Comparison of ENCODE assay signal across 8 cellular contexts in the genomic region with DNA sequence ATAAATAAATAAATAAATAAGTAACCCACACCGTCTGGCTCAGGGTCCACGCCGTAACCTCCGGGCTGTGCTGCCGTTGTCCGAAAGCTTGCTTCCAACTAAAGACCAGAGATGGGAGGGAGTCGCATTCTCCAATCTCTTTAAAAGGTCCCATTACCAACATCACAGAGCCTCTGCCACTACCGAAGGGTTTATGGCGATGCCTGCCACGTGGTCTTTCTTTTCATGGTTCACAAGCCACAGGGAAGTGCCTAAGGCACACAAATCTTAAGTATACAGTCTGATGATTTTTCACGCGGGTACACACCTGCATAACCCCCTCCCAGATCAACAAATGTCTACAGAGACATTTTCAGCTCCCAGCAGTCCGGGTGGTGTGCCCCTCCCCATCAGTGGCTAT. TPM values are rescaled to one million over a fixed set of nuclear protein-coding genes. Genes with fewer than 3 reads are reported as not detected.
A peak's percentile ranks its signal among the peaks of the same experiment; 100 is the strongest.
DNase-seq lines count a peak whose midpoint lies in the region; ATAC-seq and TF ChIP-seq lines count a peak whose summit lies in the region.

No MANE protein-coding gene starts in this region.

- peak overlapping the region; percentile 86 to 92 for H3K27ac Mint-ChIP-seq in activated naive CD4-positive, alpha-beta T cell treated with anti-CD3 and anti-CD28 coated beads, Interleukin-2, amount 50 U/mL, for 72 hours
- peak overlapping the region; percentile 56 for H3K27ac Mint-ChIP-seq in type B pancreatic cell

- H3K36me3 Mint-ChIP-seq in activated naive CD4-positive, alpha-beta T cell treated with anti-CD3 and anti-CD28 coated beads, Interleukin-2, amount 50 U/mL, for 72 hours, result peaks cover 44 to 59% of the 10 kb centered on the region in 2 donors
- H3K36me3 Mint-ChIP-seq in type B pancreatic cell, result peaks cover 8% of the 10 kb centered on the region

- POLR2A ChIA-PET in AG04450 (lab: Yijun Ruan, JAX), result interaction anchor here (0.6 to 1.8 kb wide), 4 partner anchors 14 to 34 kb away, joined by 3 to 11 read pairs (median 4); no protein-coding TSS in a partner anchor
- POLR2A ChIA-PET in HEK293 (lab: Yijun Ruan, JAX), result no interaction called here

- H3K27me3 ChIP-seq in AG04450 (ENCODE audit: control insufficient read depth, insufficient read depth, low read length), result no peaks in the 10 kb centered on the region

- H3K4me3 ChIP-seq in AG04450 (ENCODE audit: low read depth, low read length) (peak overlapping the region; percentile 87), HEK293 (ENCODE audit: low read depth, low read length) (no peak overlapping the region)

- peaks cover 42% of the 10 kb centered on the region for H3K4me1 Mint-ChIP-seq in type B pancreatic cell (ENCODE audit: unreplicated experiment)

- peaks cover 0 to 15% of the 10 kb centered on the region in 2 experiments; a peak in 1 of 3 replicates for H3K36me3 ChIP-seq in HEK293 (ENCODE audit: control insufficient read depth in 2 of 2, insufficient read depth in 1 of 2, low read length in 2 of 2)

- CTCF ChIA-PET in AG04450 (lab: Charles Lee) (interaction anchor here (1.7 kb wide), 1 partner anchor 106 kb away, joined by 4 read pairs; no protein-coding TSS in a partner anchor), HEK293 (lab: Yijun Ruan, JAX) (interaction anchor here (0.7 to 0.9 kb wide), 2 partner anchors 105 to 109 kb away, joined by 4 read pairs; no protein-coding TSS in a partner anchor)

- peaks cover 4% of the 10 kb centered on the region; the same call in 1 of the 2 replicates for H3K4me1 ChIP-seq in HEK293 (ENCODE audit: control insufficient read depth, insufficient read depth, low read length)

- DNase-seq in AG04450 (ENCODE audit: low read depth, low spot score) (no peak), left kidney (ENCODE audit: low read depth, low spot score) (peak; percentile 87), type B pancreatic cell (ENCODE audit: extremely low spot score, unreplicated experiment) (no peak), LoVo (ENCODE audit: low spot score) (no peak)
- no peak for DNase-seq in activated naive CD4-positive, alpha-beta T cell treated with anti-CD3 and anti-CD28 coated beads, Interleukin-2, amount 50 U/mL, for 72 hours (ENCODE audit: low spot score in 2 of 2)
- no peak for DNase-seq in effector CD8-positive, alpha-beta T cell (lab: John Stamatoyannopoulos, UW)

- H3K4me3 Mint-ChIP-seq in type B pancreatic cell, result peak overlapping the region; percentile 97

- H3K27ac ChIP-seq in AG04450 (ENCODE audit: low read depth, low read length), result no peak overlapping the region
- no peak overlapping the region for H3K27ac ChIP-seq in HEK293 (ENCODE audit: extremely low read depth, low read depth, low read length)

- H3K9me3 ChIP-seq in AG04450 (ENCODE audit: control insufficient read depth, insufficient read depth, low read length), result no peaks in the 10 kb centered on the region; the same call in 1 of the 2 replicates
- H3K9me3 ChIP-seq in HEK293 (ENCODE audit: control insufficient read depth, insufficient read depth, low read depth, low read length), result no peaks in the 10 kb centered on the region

- H3K27me3 Mint-ChIP-seq in type B pancreatic cell, result peaks cover 6% of the 10 kb centered on the region

- H3K9me3 Mint-ChIP-seq in activated naive CD4-positive, alpha-beta T cell treated with anti-CD3 and anti-CD28 coated beads, Interleukin-2, amount 50 U/mL, for 72 hours, result no peaks in the 10 kb centered on the region
- no peaks in the 10 kb centered on the region for H3K9me3 Mint-ChIP-seq in type B pancreatic cell

- TF ChIP-seq CTCF in AG04450 (IDR thresholded peaks at IDR 0.05; ENCODE audit: low read depth, low read length) (no peak), HEK293 (tag by site-specific recombination; IDR thresholded peaks at IDR 0.05) (no peak), type B pancreatic cell (conservative IDR thresholded peaks at IDR 0.05) (no peak)

- ATAC-seq in activated naive CD4-positive, alpha-beta T cell treated with anti-CD3 and anti-CD28 coated beads, Interleukin-2, amount 50 U/mL, for 72 hours, result peak in 1 of 2 donors; percentile 17
- no peak for ATAC-seq in HG02798 (IDR thresholded peaks at IDR 0.05; ENCODE audit: poor library complexity, unreplicated experiment)

TF ChIP-seq in HEK293, 187 proteins besides CTCF, POLR2A, EP300 and RAD21:
- no peak for TF ChIP-seq ZNF19 (tag by site-specific recombination; IDR thresholded peaks at IDR 0.05; ENCODE audit: low read depth)
- TF ChIP-seq ZNF426 (tag by site-specific recombination; IDR thresholded peaks at IDR 0.05), result peak; percentile 14; the same call in 1 of the 2 replicates
- TF ChIP-seq ZNF311 (tag by site-specific recombination; IDR thresholded peaks at IDR 0.05; ENCODE audit: borderline replicate concordance), result no peak
- TF ChIP-seq, protein P1, sequence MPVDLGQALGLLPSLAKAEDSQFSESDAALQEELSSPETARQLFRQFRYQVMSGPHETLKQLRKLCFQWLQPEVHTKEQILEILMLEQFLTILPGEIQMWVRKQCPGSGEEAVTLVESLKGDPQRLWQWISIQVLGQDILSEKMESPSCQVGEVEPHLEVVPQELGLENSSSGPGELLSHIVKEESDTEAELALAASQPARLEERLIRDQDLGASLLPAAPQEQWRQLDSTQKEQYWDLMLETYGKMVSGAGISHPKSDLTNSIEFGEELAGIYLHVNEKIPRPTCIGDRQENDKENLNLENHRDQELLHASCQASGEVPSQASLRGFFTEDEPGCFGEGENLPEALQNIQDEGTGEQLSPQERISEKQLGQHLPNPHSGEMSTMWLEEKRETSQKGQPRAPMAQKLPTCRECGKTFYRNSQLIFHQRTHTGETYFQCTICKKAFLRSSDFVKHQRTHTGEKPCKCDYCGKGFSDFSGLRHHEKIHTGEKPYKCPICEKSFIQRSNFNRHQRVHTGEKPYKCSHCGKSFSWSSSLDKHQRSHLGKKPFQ (tag by site-specific recombination; IDR thresholded peaks at IDR 0.05), result 0 out of 2 replicates have a peak, but pooled peaks have one; percentile 37
- TF ChIP-seq ZNF354C (tag by site-specific recombination; IDR thresholded peaks at IDR 0.05; ENCODE audit: borderline replicate concordance, low read depth), result no peak

RNA-seq across cellular contexts. Expression of a gene that starts 1.4 kb away (rescaled TPM):
- polyA plus RNA-seq in AG04450 (2011; rRNA removed), result 153 and 197 TPM in 2 replicates
- polyA minus RNA-seq in AG04450 (2011; rRNA and poly(A)+ RNA removed), result 83.5 and 92.2 TPM in 2 replicates
- total RNA-seq in activated naive CD4-positive, alpha-beta T cell treated with anti-CD3 and anti-CD28 coated beads, Interleukin-2, amount 50 U/mL, for 72 hours, result 100 to 1,000 TPM; 277 to 583 TPM
- total RNA-seq in type B pancreatic cell (ENCODE audit: low replicate concordance), result 75.6 and 179 TPM in 2 replicates

RNA-seq across cellular contexts. Expression of a gene that starts 31.8 kb away (rescaled TPM):
- 32.6 and 38.3 TPM in 2 replicates for polyA plus RNA-seq in AG04450 (2011; rRNA removed)
- polyA minus RNA-seq in AG04450 (2011; rRNA and poly(A)+ RNA removed), result 53.1 and 66.7 TPM in 2 replicates
- 10 to 100 TPM; 50.5 to 60.5 TPM for total RNA-seq in activated naive CD4-positive, alpha-beta T cell treated with anti-CD3 and anti-CD28 coated beads, Interleukin-2, amount 50 U/mL, for 72 hours
- total RNA-seq in type B pancreatic cell (ENCODE audit: low replicate concordance), result 40.3 and 64.7 TPM in 2 replicates
